ENCODE assay signal across 25 cellular contexts in genomic region chr19:39708594-39708993, GRCh38. TPM values are rescaled to one million over a fixed set of nuclear protein-coding genes. Genes with fewer than 3 reads are reported as not detected.
DNase-seq lines count a peak whose midpoint lies in the region; ATAC-seq, FAIRE-seq and TF ChIP-seq lines count a peak whose summit lies in the region.
"Had no signal": no experiment of that assay in that cellular context is flagged by ENCODE, and none has a peak within 500 bp of the region (broad histone marks: within the 10 kb centered on the region; RNA-seq: fewer than 3 reads in every experiment).

No MANE protein-coding gene starts in this region.

- no peaks in the 10 kb centered on the region for H3K79me1 ChIP-seq in trophoblast cell (ENCODE audit: low read length)

- no peak for TF ChIP-seq POLR2A in GM12892 (IDR thresholded peaks at IDR 0.05; ENCODE audit: low read depth, low read length)
- TF ChIP-seq POLR2A in breast epithelium (IDR thresholded peaks at IDR 0.05), result no peak

- no peak overlapping the region for H3K4ac ChIP-seq in trophoblast cell (ENCODE audit: low read depth, low read length)

- peak overlapping the region; percentile 32 for H2BK12ac ChIP-seq in trophoblast cell (ENCODE audit: low read length)

- H3K4me2 ChIP-seq in trophoblast cell (ENCODE audit: low read length), result no peak overlapping the region
- H3K4me2 ChIP-seq: KMS-11, PC-9 had no signal

- H3K4me3 ChIP-seq in trophoblast cell (ENCODE audit: low read depth, low read length) (no peak overlapping the region), breast epithelium (no peak overlapping the region)
- H3K4me3 ChIP-seq: PC-9 had no signal

- H3K79me2 ChIP-seq in trophoblast cell (ENCODE audit: control insufficient read depth, insufficient read depth, low read length, poor library complexity), result no peaks in the 10 kb centered on the region

- no peak overlapping the region for H3K9ac ChIP-seq in trophoblast cell (ENCODE audit: low read length)
- H3K9ac ChIP-seq: KMS-11 had no signal

- TF ChIP-seq CTCF in breast epithelium (IDR thresholded peaks at IDR 0.05), result no peak

- H3K36me3 ChIP-seq in trophoblast cell (ENCODE audit: control insufficient read depth in 1 of 2, insufficient read depth in 2 of 2, low read length in 2 of 2) (no peaks in the 10 kb centered on the region), breast epithelium (no peaks in the 10 kb centered on the region)

- FAIRE-seq in GM12892 (lab: Jason Lieb, UNC), result peak; percentile 94

- no peak overlapping the region for H2BK5ac ChIP-seq in trophoblast cell (ENCODE audit: low read depth, low read length, poor library complexity)

- H2AK5ac ChIP-seq in trophoblast cell (ENCODE audit: low read length), result no peak overlapping the region

- peak; percentile 36 for ATAC-seq in GM18909 (IDR thresholded peaks at IDR 0.05; ENCODE audit: poor library complexity, unreplicated experiment)
- peak; percentile 62 for ATAC-seq in GM21825 (IDR thresholded peaks at IDR 0.05; ENCODE audit: unreplicated experiment)
- no peak for ATAC-seq in GM21360 (IDR thresholded peaks at IDR 0.05; ENCODE audit: unreplicated experiment)
- ATAC-seq in HG03378 (IDR thresholded peaks at IDR 0.05; ENCODE audit: unreplicated experiment), result no peak
- ATAC-seq: T-helper 17 cell had no signal

- H3K4me1 ChIP-seq in trophoblast cell (ENCODE audit: control insufficient read depth in 1 of 2, insufficient read depth in 2 of 2, low read length in 2 of 2) (peaks cover 0 to 10% of the 10 kb centered on the region in 2 experiments), breast epithelium (no peaks in the 10 kb centered on the region)

- no peak overlapping the region for H4K91ac ChIP-seq in trophoblast cell (ENCODE audit: low read depth, low read length)

- no peak overlapping the region for H3K23ac ChIP-seq in trophoblast cell (ENCODE audit: low read length)

- no peak for DNase-seq in GM12892 (ENCODE audit: insufficient read length)
- no peak for DNase-seq in trophoblast cell
- no peak for DNase-seq in breast epithelium (ENCODE audit: low spot score in 2 of 2)
- no peak for DNase-seq in T1000 (lab: John Stamatoyannopoulos, UW)
- DNase-seq: CD4-positive, CD25-positive, alpha-beta regulatory T cell; COR-L47; DMS79; H7; IMR-90; NCI-H1105; NCI-H146; NCI-H2029; NCI-H226; NCI-H510A treated with DMSO at 0.1 percent for 48 hours; NCI-H748 treated with DMSO at 0.1 percent for 48 hours; PC-9; RPMI8226; SHP77; T-helper 17 cell had no signal

- H4K8ac ChIP-seq in trophoblast cell (ENCODE audit: low read depth, low read length), result no peak overlapping the region

- no peak overlapping the region for H4K12ac ChIP-seq in trophoblast cell (ENCODE audit: low read depth, low read length)

- no peak overlapping the region for H3K14ac ChIP-seq in trophoblast cell (ENCODE audit: low read length)

- WGBS in trophoblast cell (ENCODE audit: extremely low coverage, insufficient coverage, insufficient read length), result no CpG with 5 or more reads among the region's 6 CpGs

- intact Hi-C loops in breast epithelium (cut with DNase I; ENCODE audit: low total_unique reads), result loop anchor here (5.0 kb wide), 1 partner anchor 1346 kb away; no protein-coding TSS in a partner anchor

- H3K27me3 ChIP-seq in trophoblast cell (ENCODE audit: insufficient read depth, low read length), result no peaks in the 10 kb centered on the region
- H3K27me3 ChIP-seq in breast epithelium, result no peaks in the 10 kb centered on the region

- H2BK120ac ChIP-seq in trophoblast cell (ENCODE audit: insufficient read depth, low read length, poor library complexity), result peak overlapping the region; percentile 77

- no peak overlapping the region for H3K27ac ChIP-seq in trophoblast cell (ENCODE audit: low read depth, low read length)
- H3K27ac ChIP-seq in breast epithelium, result no peak overlapping the region
- H3K27ac ChIP-seq: KMS-11, PC-9 had no signal

- no peak overlapping the region for H2AFZ ChIP-seq in trophoblast cell (ENCODE audit: insufficient read depth, low read length, poor library complexity)
- H2AFZ ChIP-seq: PC-9 had no signal

- H3K9me3 ChIP-seq in trophoblast cell (ENCODE audit: insufficient read depth, low read depth, low read length) (no peaks in the 10 kb centered on the region), breast epithelium (no peaks in the 10 kb centered on the region)

- no peak overlapping the region for H3K18ac ChIP-seq in trophoblast cell (ENCODE audit: low read length)

RNA-seq across cellular contexts. Expression of gene LGALS14, which starts 4.3 kb away (rescaled TPM):
- 10.1 TPM for polyA plus RNA-seq in GM12892 (2012; ENCODE audit: missing spikeins)
- polyA plus RNA-seq in trophoblast cell (2013), result 0.92 and 0.97 TPM in 2 replicates
- not detected for total RNA-seq in breast epithelium
- total RNA-seq: CD4-positive, CD25-positive, alpha-beta regulatory T cell; H7; IMR-90; PC-9; T-helper 17 cell had no signal
- polyA plus RNA-seq: BJ, IMR-90 had no signal

RNA-seq across cellular contexts. Expression of gene CLC, which starts 29.2 kb away (rescaled TPM):
- 1.7 TPM for polyA plus RNA-seq in GM12892 (2012; ENCODE audit: missing spikeins)
- polyA plus RNA-seq in trophoblast cell (2013), result not detected in 2 replicates
- total RNA-seq in breast epithelium, result not detected
- total RNA-seq: H7, IMR-90, PC-9 had no signal
- polyA plus RNA-seq: BJ; CD4-positive, CD25-positive, alpha-beta regulatory T cell; IMR-90 had no signal

RNA-seq across cellular contexts. Expression of gene LGALS16, which starts 52.9 kb away (rescaled TPM):
- polyA plus RNA-seq in GM12892 (2012; ENCODE audit: missing spikeins), result not detected
- polyA plus RNA-seq in trophoblast cell (2013), result 255 and 289 TPM in 2 replicates
- not detected for total RNA-seq in breast epithelium
- total RNA-seq: CD4-positive, CD25-positive, alpha-beta regulatory T cell; H7; IMR-90; PC-9; T-helper 17 cell had no signal
- polyA plus RNA-seq: BJ; CD4-positive, CD25-positive, alpha-beta regulatory T cell; IMR-90 had no signal

Comparison
In these comparisons a context has a peak if more than half of its experiments do, and no peak if none do; other contexts are left out.
1. ATAC-seq: peak in GM18909 (single experiment) and GM21825 (single experiment); none in GM21360 (single experiment) and HG03378 (single experiment).